31 cellular contexts compared by ENCODE assay signal in genomic region chr7:99293167-99293566, GRCh38. TPM values are rescaled to one million over a fixed set of nuclear protein-coding genes. Genes with fewer than 3 reads are reported as not detected.
"Had no signal": no experiment of that assay in that cellular context is flagged by ENCODE, and none has a peak within 500 bp of the region (broad histone marks: within the 10 kb centered on the region; RNA-seq: fewer than 3 reads in every experiment).

No MANE protein-coding gene starts in this region.

- H3K36me3 Mint-ChIP-seq: mesothelial cell of epicardium; naive B cell; stimulated activated effector memory CD8-positive, alpha-beta T cell treated with anti-CD3 and anti-CD28 coated beads, Interleukin-12 subunit alpha, Interleukin-12 subunit beta, amount 100 ng/mL, for 72 hours had no signal

- H3K27ac ChIP-seq: coronary artery, esophagus squamous epithelium, heart right ventricle, left lung, ovary, psoas muscle, sigmoid colon, thoracic aorta, tibial nerve, upper lobe of right lung, uterus had no signal

- H3K9me3 Mint-ChIP-seq: mesothelial cell of epicardium; naive B cell; stimulated activated effector memory CD8-positive, alpha-beta T cell treated with anti-CD3 and anti-CD28 coated beads, Interleukin-12 subunit alpha, Interleukin-12 subunit beta, amount 100 ng/mL, for 72 hours had no signal

- H3K9me3 ChIP-seq: esophagus squamous epithelium, heart right ventricle, left lung, mucosa of descending colon, ovary, psoas muscle, sigmoid colon, thoracic aorta, tibial nerve, upper lobe of right lung, uterus had no signal

- H3K4me1 ChIP-seq: esophagus squamous epithelium, heart right ventricle, left lung, psoas muscle, sigmoid colon, tibial nerve, upper lobe of right lung, uterus had no signal

- H3K4me1 Mint-ChIP-seq: mesothelial cell of epicardium; naive B cell; stimulated activated effector memory CD8-positive, alpha-beta T cell treated with anti-CD3 and anti-CD28 coated beads, Interleukin-12 subunit alpha, Interleukin-12 subunit beta, amount 100 ng/mL, for 72 hours had no signal

- H3K4me3 Mint-ChIP-seq: mesothelial cell of epicardium; naive B cell; stimulated activated effector memory CD8-positive, alpha-beta T cell treated with anti-CD3 and anti-CD28 coated beads, Interleukin-12 subunit alpha, Interleukin-12 subunit beta, amount 100 ng/mL, for 72 hours had no signal

- H3K36me3 ChIP-seq: esophagus squamous epithelium, heart right ventricle, left lung, ovary, sigmoid colon, thoracic aorta, tibial nerve, upper lobe of right lung, uterus had no signal

- H3K27ac Mint-ChIP-seq: mesothelial cell of epicardium; stimulated activated effector memory CD8-positive, alpha-beta T cell treated with anti-CD3 and anti-CD28 coated beads, Interleukin-12 subunit alpha, Interleukin-12 subunit beta, amount 100 ng/mL, for 72 hours had no signal

- H3K27me3 ChIP-seq: esophagus squamous epithelium, heart right ventricle, left lung, ovary, sigmoid colon, tibial nerve, upper lobe of right lung, uterus had no signal

- H3K27me3 Mint-ChIP-seq: naive B cell had no signal

- H3K4me3 ChIP-seq: coronary artery, esophagus squamous epithelium, heart right ventricle, left lung, mucosa of descending colon, ovary, psoas muscle, sigmoid colon, thoracic aorta, tibial nerve, upper lobe of right lung, uterus had no signal

- ATAC-seq: heart right ventricle; left cardiac atrium; left lung; mucosa of descending colon; psoas muscle; right cardiac atrium; stimulated activated effector memory CD8-positive, alpha-beta T cell treated with anti-CD3 and anti-CD28 coated beads, Interleukin-12 subunit alpha, Interleukin-12 subunit beta, amount 100 ng/mL, for 72 hours; upper lobe of right lung had no signal

- DNase-seq: dermis blood vessel endothelial cell; effector memory CD4-positive, alpha-beta T cell; erythroblast; esophagus squamous epithelium; foreskin melanocyte; glutamatergic neuron; heart right ventricle; hippocampal formation; left cardiac atrium; left lung; mesenchymal stem cell; mucosa of descending colon; naive B cell; occipital lobe; ovary; psoas muscle; right cardiac atrium; sigmoid colon; stimulated activated CD4-positive, alpha-beta T cell treated with anti-CD3 and anti-CD28 coated beads, Interleukin-2, amount 100 ng/mL, for 24 hours; stimulated activated CD4-positive, alpha-beta T cell treated with anti-CD3 and anti-CD28 coated beads, Interleukin-4, amount 100 ng/mL, for 24 hours; stimulated activated naive CD4-positive, alpha-beta T cell treated with Interleukin-2 at 50 U/mL for 16 hours; upper lobe of right lung; uterus had no signal

RNA-seq across cellular contexts. Expression of gene MYH16, which starts 20.5 kb away (rescaled TPM):
- total RNA-seq: dermis blood vessel endothelial cell, heart right ventricle, left cardiac atrium, left lung, lower leg skin, lung microvascular endothelial cell, mucosa of descending colon, occipital lobe, ovary, psoas muscle, right cardiac atrium, sigmoid colon, skeletal muscle tissue, thoracic aorta, tibial nerve, upper lobe of right lung, uterus had no signal
